11 cellular contexts compared by ENCODE assay signal in genomic region chr7:108660465-108660864, GRCh38.
DNase-seq lines count a peak whose midpoint lies in the region; ATAC-seq and TF ChIP-seq lines count a peak whose summit lies in the region.
"Had no signal": no experiment of that assay in that cellular context is flagged by ENCODE, and none has a peak within 500 bp of the region (broad histone marks: within the 10 kb centered on the region; RNA-seq: fewer than 3 reads in every experiment).

No MANE protein-coding gene starts in this region.

- TF ChIP-seq CTCF in HFF-Myc (IDR thresholded peaks at IDR 0.05; ENCODE audit: low read depth, low read length, missing control alignments) (peak; percentile 27), hepatocyte (IDR thresholded peaks at IDR 0.05; ENCODE audit: poor library complexity) (peak; percentile 47)

- no peak overlapping the region for H3K27ac ChIP-seq in hepatocyte
- H3K27ac ChIP-seq: thoracic aorta had no signal

- no peaks in the 10 kb centered on the region for H3K79me2 ChIP-seq in hepatocyte

- in situ Hi-C loops in ACHN (cut with HindIII; ENCODE audit: low pct_ligation_motif_present, low pct_unique_long_range_greater_than_20kb, low sequenced_read_pairs), result no loop called here
- in situ Hi-C loops in SK-MEL-5 (cut with HindIII; ENCODE audit: low pct_unique_long_range_greater_than_20kb, low sequenced_read_pairs), result no loop called here

- H3K27ac Mint-ChIP-seq in activated T-helper 2 cell treated with anti-CD3 and anti-CD28 coated beads, Interferon-gamma antibody, Interleukin-2, Interleukin-4, amounts not matched to agents 10 μg/mL and 5 μg/mL and 100 μg/mL, durations not matched to agents 14 hours and 24 hours and 36 hours, result no peak overlapping the region

- H3K4me3 Mint-ChIP-seq in activated T-helper 2 cell treated with anti-CD3 and anti-CD28 coated beads, Interferon-gamma antibody, Interleukin-2, Interleukin-4, amounts not matched to agents 10 μg/mL and 5 μg/mL and 100 μg/mL, durations not matched to agents 14 hours and 24 hours and 36 hours (ENCODE audit: low read depth), result no peak overlapping the region
- H3K4me3 Mint-ChIP-seq: central memory CD8-positive, alpha-beta T cell had no signal

- intact Hi-C loops in activated T-helper 2 cell treated with anti-CD3 and anti-CD28 coated beads, Interferon-gamma antibody, Interleukin-2, Interleukin-4, amounts not matched to agents 10 μg/mL and 5 μg/mL and 100 μg/mL, durations not matched to agents 14 hours and 24 hours and 36 hours (cut with micrococcal nuclease), result no loop called here

- H3K4me2 ChIP-seq in hepatocyte, result no peak overlapping the region

- H3K4me3 ChIP-seq in HFF-Myc (replicated peaks; ENCODE audit: low read depth, low read length), result no peak overlapping the region
- no peak overlapping the region for H3K4me3 ChIP-seq in hepatocyte
- H3K4me3 ChIP-seq: thoracic aorta had no signal

- no peak overlapping the region for H2AFZ ChIP-seq in hepatocyte

- no peaks in the 10 kb centered on the region for H3K36me3 Mint-ChIP-seq in activated T-helper 2 cell treated with anti-CD3 and anti-CD28 coated beads, Interferon-gamma antibody, Interleukin-2, Interleukin-4, amounts not matched to agents 10 μg/mL and 5 μg/mL and 100 μg/mL, durations not matched to agents 14 hours and 24 hours and 36 hours (ENCODE audit: low read depth)

- H3K9me3 ChIP-seq in hepatocyte (ENCODE audit: low read depth), result no peaks in the 10 kb centered on the region
- H3K9me3 ChIP-seq: thoracic aorta had no signal

- no peaks in the 10 kb centered on the region for H3K9me2 ChIP-seq in hepatocyte (replicated peaks; ENCODE audit: insufficient read depth)

- no peaks in the 10 kb centered on the region for H3K4me1 Mint-ChIP-seq in activated T-helper 2 cell treated with anti-CD3 and anti-CD28 coated beads, Interferon-gamma antibody, Interleukin-2, Interleukin-4, amounts not matched to agents 10 μg/mL and 5 μg/mL and 100 μg/mL, durations not matched to agents 14 hours and 24 hours and 36 hours (ENCODE audit: low read depth)
- H3K4me1 Mint-ChIP-seq: central memory CD8-positive, alpha-beta T cell had no signal

- ATAC-seq in GM21367 (IDR thresholded peaks at IDR 0.05; ENCODE audit: unreplicated experiment) (no peak), HG02852 (IDR thresholded peaks at IDR 0.05; ENCODE audit: unreplicated experiment) (no peak)

- H3K36me3 ChIP-seq in hepatocyte (replicated peaks; ENCODE audit: insufficient read depth, low read depth), result no peaks in the 10 kb centered on the region
- H3K36me3 ChIP-seq: thoracic aorta had no signal

- WGBS in hepatocyte (ENCODE audit: low lambda C conversion rate, missing lambda C conversion rate), result 58% methylated on average over 3 of the region's 3 CpGs

- peaks cover 1% of the 10 kb centered on the region for H3K27me3 Mint-ChIP-seq in activated T-helper 2 cell treated with anti-CD3 and anti-CD28 coated beads, Interferon-gamma antibody, Interleukin-2, Interleukin-4, amounts not matched to agents 10 μg/mL and 5 μg/mL and 100 μg/mL, durations not matched to agents 14 hours and 24 hours and 36 hours (ENCODE audit: low read depth)
- H3K27me3 Mint-ChIP-seq: central memory CD8-positive, alpha-beta T cell had no signal

- DNase-seq in ACHN (peak; percentile 20), HFF-Myc (ENCODE audit: extremely low read depth, low read depth) (no peak), SK-MEL-5 (ENCODE audit: low read depth, low spot score) (peak; percentile 37), hepatocyte (ENCODE audit: low spot score) (peak; percentile 12), NCI-H2107 treated with DMSO at 0.1 percent for 48 hours (lab: John Stamatoyannopoulos, UW; ENCODE audit: unreplicated experiment) (no peak)
- DNase-seq in activated T-helper 2 cell treated with anti-CD3 and anti-CD28 coated beads, Interferon-gamma antibody, Interleukin-2, Interleukin-4, amounts not matched to agents 10 μg/mL and 5 μg/mL and 100 μg/mL, durations not matched to agents 14 hours and 24 hours and 36 hours (ENCODE audit: low spot score), result no peak
- DNase-seq: kidney had no signal

- no peaks in the 10 kb centered on the region for H3K27me3 ChIP-seq in hepatocyte

- no peaks in the 10 kb centered on the region for H4K20me1 ChIP-seq in hepatocyte (ENCODE audit: insufficient read depth, poor library complexity, severe bottlenecking)

- H3K9me3 Mint-ChIP-seq in activated T-helper 2 cell treated with anti-CD3 and anti-CD28 coated beads, Interferon-gamma antibody, Interleukin-2, Interleukin-4, amounts not matched to agents 10 μg/mL and 5 μg/mL and 100 μg/mL, durations not matched to agents 14 hours and 24 hours and 36 hours, result no peaks in the 10 kb centered on the region
- H3K9me3 Mint-ChIP-seq: central memory CD8-positive, alpha-beta T cell had no signal

- H3K4me1 ChIP-seq in hepatocyte (ENCODE audit: insufficient read depth), result no peaks in the 10 kb centered on the region

Comparison
In these comparisons a context has a peak if more than half of its experiments do, and no peak if none do; other contexts are left out.
1. DNase-seq: peak in ACHN (single experiment), SK-MEL-5 (single experiment) and hepatocyte (single experiment); none in HFF-Myc (single experiment), activated T-helper 2 cell treated with anti-CD3 and anti-CD28 coated beads, Interferon-gamma antibody, Interleukin-2, Interleukin-4, amounts not matched to agents 10 μg/mL and 5 μg/mL and 100 μg/mL, durations not matched to agents 14 hours and 24 hours and 36 hours (single experiment) and NCI-H2107 treated with DMSO at 0.1 percent for 48 hours (single experiment).